12 cellular contexts compared by ENCODE assay signal in the genomic region with DNA sequence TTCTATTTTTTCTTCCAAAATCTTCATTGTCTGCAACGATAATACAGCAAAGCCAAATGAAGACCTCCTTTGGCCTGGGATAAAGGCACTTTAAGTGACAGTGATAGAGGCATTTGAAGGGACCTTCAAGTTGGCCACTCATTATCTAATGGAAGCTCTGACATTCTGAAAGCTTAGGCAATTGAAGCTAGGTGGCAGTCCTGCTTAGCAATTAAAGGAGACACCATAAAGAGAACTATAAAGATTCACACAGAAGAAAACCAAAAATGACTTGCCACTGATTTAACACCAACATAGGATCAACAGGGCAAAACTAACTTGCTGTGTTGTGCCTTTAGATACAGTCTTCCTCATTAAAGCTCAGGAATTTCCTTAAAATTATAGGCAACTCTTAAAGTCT.
DNase-seq lines count a peak whose midpoint lies in the region; ATAC-seq and TF ChIP-seq lines count a peak whose summit lies in the region.
"Had no signal": no experiment of that assay in that cellular context is flagged by ENCODE, and none has a peak within 500 bp of the region (broad histone marks: within the 10 kb centered on the region; RNA-seq: fewer than 3 reads in every experiment).

No MANE protein-coding gene starts in this region.

- H3F3A ChIP-seq in SK-N-SH (replicated peaks; ENCODE audit: insufficient read depth), result no peaks in the 10 kb centered on the region

- H3K4me2 ChIP-seq in SK-N-SH (no peak overlapping the region), hepatocyte (no peak overlapping the region)

- H3K9me3 ChIP-seq in SK-N-SH (no peaks in the 10 kb centered on the region), hepatocyte (ENCODE audit: low read depth) (no peaks in the 10 kb centered on the region), thyroid gland (no peaks in the 10 kb centered on the region)
- H3K9me3 ChIP-seq: SJCRH30 had no signal

- no peaks in the 10 kb centered on the region for H3K79me2 ChIP-seq in SK-N-SH (ENCODE audit: insufficient read depth)
- no peaks in the 10 kb centered on the region for H3K79me2 ChIP-seq in hepatocyte

- no peaks in the 10 kb centered on the region for H3K27me3 ChIP-seq in SK-N-SH (ENCODE audit: insufficient read depth)
- no peaks in the 10 kb centered on the region for H3K27me3 ChIP-seq in hepatocyte
- no peaks in the 10 kb centered on the region for H3K27me3 ChIP-seq in thyroid gland
- H3K27me3 ChIP-seq: SJCRH30 had no signal

- TF ChIP-seq CTCF in SK-N-SH (IDR thresholded peaks at IDR 0.05) (no peak), hepatocyte (IDR thresholded peaks at IDR 0.05; ENCODE audit: poor library complexity) (peak; percentile 31), thyroid gland (IDR thresholded peaks at IDR 0.05) (peak in 4 of 6 experiments; percentile 34 to 54 (median 46))

- no peak for DNase-seq in SK-N-SH
- DNase-seq in RKO (ENCODE audit: low spot score), result peak; percentile 34
- DNase-seq in hepatocyte (ENCODE audit: low spot score), result peak; percentile 8
- DNase-seq in thyroid gland, result no peak
- no peak for DNase-seq in stimulated activated CD8-positive, alpha-beta memory T cell treated with anti-CD3 and anti-CD28 coated beads, Interleukin-4, amount 100 ng/mL, for 48 hours
- DNase-seq: HFFc6, NCI-H446 treated with DMSO at 0.1 percent for 48 hours, nephron progenitor cell, SJCRH30 had no signal

- H3K4me1 ChIP-seq in SK-N-SH (ENCODE audit: control insufficient read depth in 1 of 2, insufficient read depth in 2 of 2, low read depth in 1 of 2, low read length in 1 of 2) (no peaks in the 10 kb centered on the region), hepatocyte (ENCODE audit: insufficient read depth) (no peaks in the 10 kb centered on the region), thyroid gland (no peaks in the 10 kb centered on the region)
- H3K4me1 ChIP-seq: SJCRH30 had no signal

- TF ChIP-seq POLR2A in thyroid gland (IDR thresholded peaks at IDR 0.05), result no peak

- H3K9ac ChIP-seq in SK-N-SH, result no peak overlapping the region

- H3K27ac ChIP-seq in SK-N-SH (ENCODE audit: low read depth in 2 of 2, low read length in 1 of 2) (no peak overlapping the region), hepatocyte (no peak overlapping the region), thyroid gland (no peak overlapping the region)
- H3K27ac ChIP-seq: SJCRH30 had no signal

- peak; percentile 60 for TF ChIP-seq RAD21 in SK-N-SH (IDR thresholded peaks at IDR 0.05; ENCODE audit: low read length)

- intact Hi-C loops in thyroid gland (cut with DNase I), result loop anchor here (5.0 kb wide), 1 partner anchor 194 kb away; no protein-coding TSS in a partner anchor

- CTCF ChIA-PET in SK-N-SH (lab: Yijun Ruan, JAX), result interaction anchor here (1.4 kb wide), 1 partner anchor 25 kb away, joined by 4 read pairs; no protein-coding TSS in a partner anchor

- H3K9me2 ChIP-seq in SK-N-SH, result no peaks in the 10 kb centered on the region
- H3K9me2 ChIP-seq in hepatocyte (replicated peaks; ENCODE audit: insufficient read depth), result no peaks in the 10 kb centered on the region

- H2AFZ ChIP-seq in SK-N-SH (ENCODE audit: low read depth) (no peak overlapping the region), hepatocyte (no peak overlapping the region)

- H3K4me3 ChIP-seq in SK-N-SH (ENCODE audit: low read depth in 2 of 2, low read length in 1 of 2) (no peak overlapping the region), hepatocyte (no peak overlapping the region), thyroid gland (replicated peaks in 1 of 3) (no peak overlapping the region)
- H3K4me3 ChIP-seq: SJCRH30 had no signal

- H3K36me3 ChIP-seq in SK-N-SH (replicated peaks in 1 of 2; ENCODE audit: control insufficient read depth in 1 of 2, insufficient read depth in 2 of 2, low read length in 1 of 2) (no peaks in the 10 kb centered on the region), hepatocyte (replicated peaks; ENCODE audit: insufficient read depth, low read depth) (no peaks in the 10 kb centered on the region), thyroid gland (no peaks in the 10 kb centered on the region)
- H3K36me3 ChIP-seq: SJCRH30 had no signal

- 35% methylated on average over 1 of the region's 1 CpG for WGBS in SK-N-SH (ENCODE audit: low lambda C conversion rate)
- 77% methylated on average over 1 of the region's 1 CpG for WGBS in hepatocyte (ENCODE audit: low lambda C conversion rate, missing lambda C conversion rate)
- 70 to 88% methylated on average over 1 of the region's 1 CpG for WGBS in thyroid gland, 2 donors

- no peak for TF ChIP-seq EP300 in SK-N-SH (IDR thresholded peaks at IDR 0.05; ENCODE audit: borderline replicate concordance in 1 of 2, low read depth in 1 of 2, low read length in 1 of 2)

- POLR2A ChIA-PET in SK-N-SH (lab: Yijun Ruan, JAX), result no interaction called here

- H4K20me1 ChIP-seq in SK-N-SH (ENCODE audit: insufficient read depth) (no peaks in the 10 kb centered on the region), hepatocyte (ENCODE audit: insufficient read depth, poor library complexity, severe bottlenecking) (no peaks in the 10 kb centered on the region)

- no peak for ATAC-seq in SK-N-SH treated with all-trans-retinoic acid at 6 μM for 48 hours
- ATAC-seq in GM18909 (IDR thresholded peaks at IDR 0.05; ENCODE audit: poor library complexity, unreplicated experiment), result no peak
- ATAC-seq in GM18873 (IDR thresholded peaks at IDR 0.05; ENCODE audit: low FRiP score, unreplicated experiment), result no peak

TF ChIP-seq in SK-N-SH, 30 proteins besides CTCF, POLR2A, EP300 and RAD21 (continues in another document):
- TF ChIP-seq TEAD4 (IDR thresholded peaks at IDR 0.05; ENCODE audit: borderline replicate concordance, insufficient read depth) (no peak), EZH2phosphoT487 (IDR thresholded peaks at IDR 0.05; ENCODE audit: borderline replicate concordance, low read depth) (no peak), TAF1 (IDR thresholded peaks at IDR 0.05; ENCODE audit: borderline replicate concordance, low read depth, low read length) (no peak), CHD2 (IDR thresholded peaks at IDR 0.05; ENCODE audit: low read length, partially characterized antibody) (no peak)
- TF ChIP-seq, protein P1, sequence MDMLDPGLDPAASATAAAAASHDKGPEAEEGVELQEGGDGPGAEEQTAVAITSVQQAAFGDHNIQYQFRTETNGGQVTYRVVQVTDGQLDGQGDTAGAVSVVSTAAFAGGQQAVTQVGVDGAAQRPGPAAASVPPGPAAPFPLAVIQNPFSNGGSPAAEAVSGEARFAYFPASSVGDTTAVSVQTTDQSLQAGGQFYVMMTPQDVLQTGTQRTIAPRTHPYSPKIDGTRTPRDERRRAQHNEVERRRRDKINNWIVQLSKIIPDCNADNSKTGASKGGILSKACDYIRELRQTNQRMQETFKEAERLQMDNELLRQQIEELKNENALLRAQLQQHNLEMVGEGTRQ (IDR thresholded peaks at IDR 0.05; ENCODE audit: borderline replicate concordance, low read depth, low read length), result no peak
- TF ChIP-seq, protein P2, sequence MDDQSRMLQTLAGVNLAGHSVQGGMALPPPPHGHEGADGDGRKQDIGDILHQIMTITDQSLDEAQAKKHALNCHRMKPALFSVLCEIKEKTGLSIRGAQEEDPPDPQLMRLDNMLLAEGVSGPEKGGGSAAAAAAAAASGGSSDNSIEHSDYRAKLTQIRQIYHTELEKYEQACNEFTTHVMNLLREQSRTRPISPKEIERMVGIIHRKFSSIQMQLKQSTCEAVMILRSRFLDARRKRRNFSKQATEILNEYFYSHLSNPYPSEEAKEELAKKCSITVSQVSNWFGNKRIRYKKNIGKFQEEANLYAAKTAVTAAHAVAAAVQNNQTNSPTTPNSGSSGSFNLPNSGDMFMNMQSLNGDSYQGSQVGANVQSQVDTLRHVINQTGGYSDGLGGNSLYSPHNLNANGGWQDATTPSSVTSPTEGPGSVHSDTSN (IDR thresholded peaks at IDR 0.05), result no peak
- TF ChIP-seq, protein P3, sequence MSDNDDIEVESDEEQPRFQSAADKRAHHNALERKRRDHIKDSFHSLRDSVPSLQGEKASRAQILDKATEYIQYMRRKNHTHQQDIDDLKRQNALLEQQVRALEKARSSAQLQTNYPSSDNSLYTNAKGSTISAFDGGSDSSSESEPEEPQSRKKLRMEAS (IDR thresholded peaks at IDR 0.05; ENCODE audit: low read depth), result no peak

TF ChIP-seq in SK-N-SH treated with all-trans-retinoic acid at 6 μM for 48 hours, 23 proteins besides CTCF, POLR2A, EP300 and RAD21:
- TF ChIP-seq, protein P4, sequence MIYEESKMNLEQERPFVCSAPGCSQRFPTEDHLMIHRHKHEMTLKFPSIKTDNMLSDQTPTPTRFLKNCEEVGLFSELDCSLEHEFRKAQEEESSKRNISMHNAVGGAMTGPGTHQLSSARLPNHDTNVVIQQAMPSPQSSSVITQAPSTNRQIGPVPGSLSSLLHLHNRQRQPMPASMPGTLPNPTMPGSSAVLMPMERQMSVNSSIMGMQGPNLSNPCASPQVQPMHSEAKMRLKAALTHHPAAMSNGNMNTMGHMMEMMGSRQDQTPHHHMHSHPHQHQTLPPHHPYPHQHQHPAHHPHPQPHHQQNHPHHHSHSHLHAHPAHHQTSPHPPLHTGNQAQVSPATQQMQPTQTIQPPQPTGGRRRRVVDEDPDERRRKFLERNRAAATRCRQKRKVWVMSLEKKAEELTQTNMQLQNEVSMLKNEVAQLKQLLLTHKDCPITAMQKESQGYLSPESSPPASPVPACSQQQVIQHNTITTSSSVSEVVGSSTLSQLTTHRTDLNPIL (CRISPR knock-in tag; IDR thresholded peaks at IDR 0.05; ENCODE audit: low read depth), result no peak
- TF ChIP-seq SNAI2 (CRISPR knock-in tag; IDR thresholded peaks at IDR 0.05) (no peak), CSDC2 (CRISPR knock-in tag; IDR thresholded peaks at IDR 0.05) (no peak)
TF ChIP-seq in SK-N-SH treated with all-trans-retinoic acid at 6 μM for 48 hours: peak in this region for 0.

Comparison
In these comparisons a context has a peak if more than half of its experiments do, and no peak if none do; other contexts are left out.
1. DNase-seq: peak in RKO (single experiment) and hepatocyte (single experiment); none in SK-N-SH (single experiment), thyroid gland (0 of 2) and stimulated activated CD8-positive, alpha-beta memory T cell treated with anti-CD3 and anti-CD28 coated beads, Interleukin-4, amount 100 ng/mL, for 48 hours (single experiment).